Comparison of ENCODE assay signal across 30 cellular contexts in the genomic region with DNA sequence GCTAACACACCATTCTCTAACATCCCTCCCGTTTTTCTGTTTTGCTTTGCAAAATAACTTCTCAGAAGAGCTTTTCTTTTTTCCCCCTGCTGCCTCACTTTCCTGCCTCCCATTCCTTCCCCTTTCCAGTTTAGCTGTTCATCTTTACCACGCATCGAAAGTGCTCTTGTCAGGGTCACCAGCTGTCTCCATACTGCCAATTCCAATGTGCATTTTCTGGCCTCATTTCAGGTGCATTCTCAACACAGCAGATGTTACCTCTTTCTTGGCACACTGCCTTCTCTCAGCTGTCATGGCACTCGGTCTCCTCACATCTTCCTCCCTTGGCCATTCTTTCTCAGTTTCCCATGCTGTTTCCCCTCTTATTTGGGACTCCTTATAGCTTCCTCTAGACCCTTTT. TPM values are rescaled to one million over a fixed set of nuclear protein-coding genes. Genes with fewer than 3 reads are reported as not detected.
DNase-seq lines count a peak whose midpoint lies in the region; ATAC-seq and TF ChIP-seq lines count a peak whose summit lies in the region.
"Had no signal": no experiment of that assay in that cellular context is flagged by ENCODE, and none has a peak within 500 bp of the region (broad histone marks: within the 10 kb centered on the region; RNA-seq: fewer than 3 reads in every experiment).

No MANE protein-coding gene starts in this region.

- no peaks in the 10 kb centered on the region for H3K27me3 ChIP-seq in dorsolateral prefrontal cortex
- H3K27me3 ChIP-seq: esophagus muscularis mucosa, pancreas had no signal

- intact Hi-C loops in dorsolateral prefrontal cortex (cut with DNase I) = no loop called here

- peak; percentile 81 for DNase-seq in DMS 273 treated with DMSO at 0.1 percent for 48 hours (lab: John Stamatoyannopoulos, UW)
- DNase-seq in NCI-H1105 treated with DMSO at 0.1 percent for 48 hours (lab: John Stamatoyannopoulos, UW) = peak; percentile 58
- peak; percentile 85 for DNase-seq in NCI-H69 (lab: John Stamatoyannopoulos, UW)
- DNase-seq in choroid plexus epithelial cell (ENCODE audit: low read depth) = peak; percentile 25
- no peak for DNase-seq in NCI-H82 (lab: John Stamatoyannopoulos, UW)
- no peak for DNase-seq in dorsolateral prefrontal cortex
- DNase-seq: activated CD4-positive, alpha-beta T cell treated with anti-CD3 and anti-CD28 coated beads, Interleukin-2, amount 50 U/mL, for 4 hours; activated CD4-positive, CD25-positive, alpha-beta regulatory T cell; activated CD8-positive, alpha-beta memory T cell treated with anti-CD3 and anti-CD28 coated beads, Interleukin-2, amount 10 ng/mL, durations not matched to agents 7 days and 5 days; activated gamma-delta T cell treated with Interleukin-2 at 50 U/mL for 16 hours; activated T-cell treated with anti-CD3 and anti-CD28 coated beads, Interleukin-2, amount 50 U/mL, for 48 hours; CD4-positive, alpha-beta T cell; central memory CD4-positive, alpha-beta T cell; foreskin melanocyte; H9; Karpas-422; mucosa of descending colon; NCI-H226; NK-92 treated with Interleukin-12 subunit alpha and Interleukin-12 subunit beta, amount 100 ng/mL, for 24 hours; pancreas; retina; small intestine; stimulated activated naive B cell treated with anti-CD40 and anti-IgM and Interleukin-4, amounts not matched to agents 10 μg/mL and 1 μg/mL and 100 μg/mL, for 72 hours; substantia nigra had no signal

- no peak overlapping the region for H3K27ac ChIP-seq in dorsolateral prefrontal cortex
- H3K27ac ChIP-seq: esophagus muscularis mucosa, pancreas had no signal

- no peak for TF ChIP-seq POLR2A in GM18505 (IDR thresholded peaks at IDR 0.05; ENCODE audit: borderline replicate concordance, extremely low read depth, insufficient read depth, insufficient read length)

- no peak for TF ChIP-seq CTCF in choroid plexus epithelial cell (conservative IDR thresholded peaks at IDR 0.05; ENCODE audit: low read depth, low read length)
- TF ChIP-seq CTCF in dorsolateral prefrontal cortex (IDR thresholded peaks at IDR 0.05 in 54 of 56, conservative IDR thresholded peaks at IDR 0.05 in 2 of 56; ENCODE audit: low read depth in 1 of 56, partially characterized antibody in 56 of 56) = no peak

- H3K4me3 ChIP-seq in choroid plexus epithelial cell (ENCODE audit: low read depth, low read length) = no peak overlapping the region
- H3K4me3 ChIP-seq in dorsolateral prefrontal cortex = no peak overlapping the region
- H3K4me3 ChIP-seq: esophagus muscularis mucosa, GM12878, mucosa of descending colon, pancreas had no signal

- no peak for ATAC-seq in GM18505 (IDR thresholded peaks at IDR 0.05; ENCODE audit: unreplicated experiment)
- no peak for ATAC-seq in GM19467 (IDR thresholded peaks at IDR 0.05; ENCODE audit: unreplicated experiment)
- ATAC-seq: activated CD8-positive, alpha-beta memory T cell treated with anti-CD3 and anti-CD28 coated beads, Interleukin-2, amount 10 ng/mL, durations not matched to agents 7 days and 5 days; GM12878; mucosa of descending colon; pancreas; SK-N-SH treated with all-trans-retinoic acid at 6 μM for 48 hours; stimulated activated naive B cell treated with anti-CD40 and anti-IgM and Interleukin-4, amounts not matched to agents 10 μg/mL and 1 μg/mL and 100 μg/mL, for 72 hours had no signal

RNA-seq across cellular contexts. Expression of a gene that starts 9.5 kb away (rescaled TPM):
- total RNA-seq in dorsolateral prefrontal cortex = 10 to 100 TPM in 35 of 120 experiments, 1 to 10 TPM in 85; 4.7 to 15.9 (median 8.7) TPM

RNA-seq across cellular contexts. Expression of a gene that starts 9.7 kb away (rescaled TPM):
- 100 to 1,000 TPM in 101 of 120 experiments, 10 to 100 TPM in 19; 75.4 to 149 (median 113) TPM for total RNA-seq in dorsolateral prefrontal cortex

RNA-seq across cellular contexts. Expression of a gene that starts 55.4 kb away (rescaled TPM):
- 1 to 10 TPM in 119 of 120 experiments, under 1 TPM in 1; 0.93 to 7.8 (median 4.4) TPM for total RNA-seq in dorsolateral prefrontal cortex
- total RNA-seq: H9, neural crest cell had no signal

Comparison
In these comparisons a context has a peak if more than half of its experiments do, and no peak if none do; other contexts are left out.
1. DNase-seq: peak in DMS 273 treated with DMSO at 0.1 percent for 48 hours (single experiment), NCI-H1105 treated with DMSO at 0.1 percent for 48 hours (single experiment), NCI-H69 (single experiment) and choroid plexus epithelial cell (single experiment); none in NCI-H82 (single experiment) and dorsolateral prefrontal cortex (0 of 10).